9 cellular contexts compared by ENCODE assay signal in genomic region chr11:74870485-74870884, GRCh38.
DNase-seq lines count a peak whose midpoint lies in the region; TF ChIP-seq lines count a peak whose summit lies in the region.
"Had no signal": no experiment of that assay in that cellular context is flagged by ENCODE, and none has a peak within 500 bp of the region (broad histone marks: within the 10 kb centered on the region; RNA-seq: fewer than 3 reads in every experiment).

No MANE protein-coding gene starts in this region.

- no peaks in the 10 kb centered on the region for H3K27me3 ChIP-seq in endodermal cell (ENCODE audit: control insufficient read depth, insufficient read depth, low read length, poor library complexity, severe bottlenecking)

- peaks cover 90% of the 10 kb centered on the region for H3K9me3 ChIP-seq in endodermal cell (ENCODE audit: control insufficient read depth, low read length)

- 89 to 90% methylated on average over 1 of the region's 1 CpG for WGBS in endodermal cell (ENCODE audit: insufficient coverage in 1 of 2, insufficient read length in 1 of 2), 2 experiments

- H3K36me3 Mint-ChIP-seq in endodermal cell (ENCODE audit: low read depth) = peaks cover 91% of the 10 kb centered on the region
- peaks cover 86% of the 10 kb centered on the region for H3K36me3 Mint-ChIP-seq in progenitor cell of endocrine pancreas (ENCODE audit: insufficient read depth)

- peak; percentile 46 for TF ChIP-seq CTCF in 22Rv1 (IDR thresholded peaks at IDR 0.05)
- TF ChIP-seq CTCF in NB4 (IDR thresholded peaks at IDR 0.05; ENCODE audit: low read depth, low read length) = peak; percentile 45
- peak; percentile 73 for TF ChIP-seq CTCF in endodermal cell (conservative IDR thresholded peaks at IDR 0.05)
- TF ChIP-seq CTCF in progenitor cell of endocrine pancreas (IDR thresholded peaks at IDR 0.05; ENCODE audit: unreplicated experiment) = no peak

- H3K27me3 Mint-ChIP-seq in endodermal cell (ENCODE audit: insufficient read depth) = no peaks in the 10 kb centered on the region
- no peaks in the 10 kb centered on the region for H3K27me3 Mint-ChIP-seq in progenitor cell of endocrine pancreas

- no peak overlapping the region for H3K27ac ChIP-seq in 22Rv1
- no peak overlapping the region for H3K27ac ChIP-seq in endodermal cell (ENCODE audit: low read depth, low read length)

- H3K9me3 Mint-ChIP-seq in endodermal cell (peaks cover 91% of the 10 kb centered on the region), progenitor cell of endocrine pancreas (ENCODE audit: low read depth) (peaks cover 75% of the 10 kb centered on the region)

- H3K36me3 ChIP-seq in endodermal cell (ENCODE audit: control insufficient read depth, insufficient read depth, low read length) = peaks cover 91% of the 10 kb centered on the region

- no peak overlapping the region for H3K9ac ChIP-seq in endodermal cell (ENCODE audit: extremely low read depth, low read length, poor library complexity, severe bottlenecking)

- peak; percentile 69 for DNase-seq in EL
- DNase-seq in NB4 (ENCODE audit: low read depth) = peak; percentile 62
- DNase-seq in endodermal cell = peak; percentile 56
- no peak for DNase-seq in progenitor cell of endocrine pancreas (ENCODE audit: low spot score, unreplicated experiment)
- no peak for DNase-seq in NCI-H187 treated with DMSO at 0.1 percent for 48 hours (lab: John Stamatoyannopoulos, UW)
- DNase-seq in stimulated activated CD4-positive, alpha-beta T cell treated with anti-CD3 and anti-CD28 coated beads, Interleukin-4, amount 100 ng/mL, for 24 hours = no peak
- no peak for DNase-seq in NCI-H2227 (lab: John Stamatoyannopoulos, UW; ENCODE audit: unreplicated experiment)
- DNase-seq: midbrain had no signal

- H3K4me3 Mint-ChIP-seq in endodermal cell (no peak overlapping the region), progenitor cell of endocrine pancreas (ENCODE audit: low read depth) (no peak overlapping the region)

- no peaks in the 10 kb centered on the region for H3K4me1 ChIP-seq in endodermal cell (ENCODE audit: control insufficient read depth, insufficient read depth, low read length)

- H3K27ac Mint-ChIP-seq in endodermal cell (no peak overlapping the region), progenitor cell of endocrine pancreas (no peak overlapping the region)

- TF ChIP-seq POLR2A in NB4 (IDR thresholded peaks at IDR 0.05; ENCODE audit: extremely low read depth, insufficient read length) = no peak

- H3K4me3 ChIP-seq in NB4 (ENCODE audit: low read depth, low read length) (no peak overlapping the region), endodermal cell (ENCODE audit: low read length) (peak overlapping the region; percentile 64)

- H3K4me1 Mint-ChIP-seq in endodermal cell (no peaks in the 10 kb centered on the region), progenitor cell of endocrine pancreas (ENCODE audit: low read depth) (no peaks in the 10 kb centered on the region)

Comparison
In these comparisons a context has a peak if more than half of its experiments do, and no peak if none do; other contexts are left out.
1. DNase-seq: peak in EL (single experiment), NB4 (single experiment) and endodermal cell (single experiment); none in progenitor cell of endocrine pancreas (single experiment), NCI-H187 treated with DMSO at 0.1 percent for 48 hours (single experiment), stimulated activated CD4-positive, alpha-beta T cell treated with anti-CD3 and anti-CD28 coated beads, Interleukin-4, amount 100 ng/mL, for 24 hours (single experiment) and NCI-H2227 (single experiment).